In the genomic region with DNA sequence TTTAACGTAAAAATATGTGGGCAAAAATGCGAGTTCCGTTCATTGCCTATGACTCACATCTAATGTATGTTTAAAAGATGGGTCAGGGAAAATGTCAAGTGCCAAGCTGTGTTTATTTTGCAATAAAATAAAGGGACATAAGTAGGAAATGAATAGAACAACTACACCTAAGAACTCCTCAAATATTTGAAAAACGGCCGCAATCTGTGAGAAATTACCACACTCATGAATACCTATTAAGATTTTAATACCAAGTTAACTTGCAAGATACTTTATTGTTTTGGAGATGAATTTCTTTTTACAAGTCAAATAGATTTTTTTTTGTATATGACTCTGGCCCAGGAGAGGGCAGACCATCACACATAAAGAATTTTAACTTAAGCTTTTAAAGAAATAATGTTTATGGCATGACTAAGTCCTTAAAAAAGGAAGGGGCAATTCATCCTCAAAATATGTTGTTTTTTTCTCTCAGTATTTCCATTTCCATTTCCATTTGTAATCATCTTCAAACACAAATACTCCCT, we compare ENCODE assay signal across 1 cellular context.
TF ChIP-seq lines count a peak whose summit lies in the region.

No MANE protein-coding gene starts in this region.

TF ChIP-seq in A549, 52 proteins besides CTCF, POLR2A, EP300 and RAD21 (continued from another document):
- TF ChIP-seq ELK1 (IDR thresholded peaks at IDR 0.05; ENCODE audit: low read depth, low read length) = no peak
- TF ChIP-seq, protein P1, sequence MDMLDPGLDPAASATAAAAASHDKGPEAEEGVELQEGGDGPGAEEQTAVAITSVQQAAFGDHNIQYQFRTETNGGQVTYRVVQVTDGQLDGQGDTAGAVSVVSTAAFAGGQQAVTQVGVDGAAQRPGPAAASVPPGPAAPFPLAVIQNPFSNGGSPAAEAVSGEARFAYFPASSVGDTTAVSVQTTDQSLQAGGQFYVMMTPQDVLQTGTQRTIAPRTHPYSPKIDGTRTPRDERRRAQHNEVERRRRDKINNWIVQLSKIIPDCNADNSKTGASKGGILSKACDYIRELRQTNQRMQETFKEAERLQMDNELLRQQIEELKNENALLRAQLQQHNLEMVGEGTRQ (IDR thresholded peaks at IDR 0.05) = no peak
- peak; percentile 40; the same call in 1 of the 2 replicates for TF ChIP-seq FOSL2 (IDR thresholded peaks at IDR 0.05)
- TF ChIP-seq FOSL2 (CRISPR knock-in tag; IDR thresholded peaks at IDR 0.05) = peak; percentile 90
- no peak for TF ChIP-seq FOSB (CRISPR knock-in tag; IDR thresholded peaks at IDR 0.05)
- no peak for TF ChIP-seq MAFK (IDR thresholded peaks at IDR 0.05; ENCODE audit: partially characterized antibody)
- no peak for TF ChIP-seq KDM5A (IDR thresholded peaks at IDR 0.05)
- TF ChIP-seq, protein P2, sequence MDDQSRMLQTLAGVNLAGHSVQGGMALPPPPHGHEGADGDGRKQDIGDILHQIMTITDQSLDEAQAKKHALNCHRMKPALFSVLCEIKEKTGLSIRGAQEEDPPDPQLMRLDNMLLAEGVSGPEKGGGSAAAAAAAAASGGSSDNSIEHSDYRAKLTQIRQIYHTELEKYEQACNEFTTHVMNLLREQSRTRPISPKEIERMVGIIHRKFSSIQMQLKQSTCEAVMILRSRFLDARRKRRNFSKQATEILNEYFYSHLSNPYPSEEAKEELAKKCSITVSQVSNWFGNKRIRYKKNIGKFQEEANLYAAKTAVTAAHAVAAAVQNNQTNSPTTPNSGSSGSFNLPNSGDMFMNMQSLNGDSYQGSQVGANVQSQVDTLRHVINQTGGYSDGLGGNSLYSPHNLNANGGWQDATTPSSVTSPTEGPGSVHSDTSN (IDR thresholded peaks at IDR 0.05) = peak; percentile 54; the same call in 1 of the 2 replicates
- no peak for TF ChIP-seq TFCP2L1 (CRISPR knock-in tag; IDR thresholded peaks at IDR 0.05)
- TF ChIP-seq CBX2 (IDR thresholded peaks at IDR 0.05; ENCODE audit: borderline replicate concordance, low read depth) = no peak
- TF ChIP-seq ATOH8 (CRISPR knock-in tag; IDR thresholded peaks at IDR 0.05; ENCODE audit: low read depth) = no peak
- TF ChIP-seq KDM1A (IDR thresholded peaks at IDR 0.05; ENCODE audit: low read depth) = no peak
- no peak for TF ChIP-seq ZNF302 (CRISPR knock-in tag; IDR thresholded peaks at IDR 0.05)
- no peak for TF ChIP-seq NPAS2 (CRISPR knock-in tag; IDR thresholded peaks at IDR 0.05; ENCODE audit: borderline replicate concordance)
- no peak for TF ChIP-seq NR3C1 (IDR thresholded peaks at IDR 0.05)
- TF ChIP-seq PHF8 (IDR thresholded peaks at IDR 0.05; ENCODE audit: borderline replicate concordance, low read depth) = no peak
- no peak for TF ChIP-seq MYC (IDR thresholded peaks at IDR 0.05; ENCODE audit: borderline replicate concordance, low read length)
- TF ChIP-seq SREBF2 (IDR thresholded peaks at IDR 0.05) = no peak
- no peak for TF ChIP-seq CHD2 (IDR thresholded peaks at IDR 0.05; ENCODE audit: low read length, partially characterized antibody)
- TF ChIP-seq JUN (IDR thresholded peaks at IDR 0.05) = peak; percentile 64 to 68; a peak in 3 of 5 replicates
- no peak for TF ChIP-seq CHD4 (IDR thresholded peaks at IDR 0.05; ENCODE audit: borderline replicate concordance)
- no peak for TF ChIP-seq REST (IDR thresholded peaks at IDR 0.05)
- peak; percentile 90 for TF ChIP-seq JUNB (IDR thresholded peaks at IDR 0.05)
- TF ChIP-seq, protein P3, sequence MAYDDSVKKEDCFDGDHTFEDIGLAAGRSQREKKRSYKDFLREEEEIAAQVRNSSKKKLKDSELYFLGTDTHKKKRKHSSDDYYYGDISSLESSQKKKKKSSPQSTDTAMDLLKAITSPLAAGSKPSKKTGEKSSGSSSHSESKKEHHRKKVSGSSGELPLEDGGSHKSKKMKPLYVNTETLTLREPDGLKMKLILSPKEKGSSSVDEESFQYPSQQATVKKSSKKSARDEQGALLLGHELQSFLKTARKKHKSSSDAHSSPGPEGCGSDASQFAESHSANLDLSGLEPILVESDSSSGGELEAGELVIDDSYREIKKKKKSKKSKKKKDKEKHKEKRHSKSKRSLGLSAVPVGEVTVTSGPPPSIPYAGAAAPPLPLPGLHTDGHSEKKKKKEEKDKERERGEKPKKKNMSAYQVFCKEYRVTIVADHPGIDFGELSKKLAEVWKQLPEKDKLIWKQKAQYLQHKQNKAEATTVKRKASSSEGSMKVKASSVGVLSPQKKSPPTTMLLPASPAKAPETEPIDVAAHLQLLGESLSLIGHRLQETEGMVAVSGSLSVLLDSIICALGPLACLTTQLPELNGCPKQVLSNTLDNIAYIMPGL (CRISPR knock-in tag; IDR thresholded peaks at IDR 0.05; ENCODE audit: borderline replicate concordance) = no peak
- no peak for TF ChIP-seq HOXB13 (CRISPR knock-in tag; IDR thresholded peaks at IDR 0.05; ENCODE audit: low read depth)
